ENCODE assay signal across 20 cellular contexts in the genomic region with DNA sequence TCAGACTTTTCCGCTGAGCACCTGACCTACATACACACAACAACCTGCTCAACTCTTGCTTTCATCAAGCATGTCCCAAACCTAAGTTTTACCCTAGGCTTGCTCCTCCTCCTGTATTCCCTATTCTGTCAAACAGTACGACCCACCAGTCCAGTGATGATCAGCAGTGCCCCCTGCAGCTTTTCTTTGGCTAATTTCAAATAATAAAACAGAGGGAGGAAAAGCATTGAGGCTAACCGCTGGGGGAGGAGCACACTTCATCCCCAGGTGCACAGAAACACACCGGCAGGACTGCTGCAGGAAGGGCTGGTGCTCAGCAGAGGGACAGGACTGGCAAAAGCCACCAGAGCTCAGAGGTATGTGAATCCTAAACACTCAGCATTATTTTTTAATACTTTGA.
"Had no signal": no experiment of that assay in that cellular context is flagged by ENCODE, and none has a peak within 500 bp of the region (broad histone marks: within the 10 kb centered on the region; RNA-seq: fewer than 3 reads in every experiment).

No MANE protein-coding gene starts in this region.

- H3K4me1 ChIP-seq: colonic mucosa, gastrocnemius medialis, heart right ventricle, parathyroid adenoma, thyroid gland had no signal

- H3K27ac ChIP-seq: colonic mucosa, heart right ventricle, parathyroid adenoma, skin epidermis, thyroid gland had no signal

- H3K4me3 ChIP-seq: colonic mucosa, gastrocnemius medialis, heart right ventricle, skin epidermis, thyroid gland had no signal

- DNase-seq: activated CD4-positive, alpha-beta memory T cell treated with anti-CD3 and anti-CD28 coated beads, Interleukin-2, amount 10 ng/mL, durations not matched to agents 7 days and 5 days; activated CD4-positive, alpha-beta T cell treated with anti-CD3 and anti-CD28 coated beads for 36 hours; activated gamma-delta T cell; activated naive CD8-positive, alpha-beta T cell treated with anti-CD3 and anti-CD28 coated beads for 36 hours; activated T-cell treated with anti-CD3 and anti-CD28 coated beads, Interleukin-2, amount 50 U/mL, for 48 hours; colonic mucosa; effector CD4-positive, alpha-beta T cell; gastrocnemius medialis; heart right ventricle; kidney; left ventricle myocardium superior; mesendoderm; retina; T-helper 9 cell; thyroid gland had no signal

- H3K27me3 ChIP-seq: colonic mucosa, gastrocnemius medialis, heart right ventricle, thyroid gland had no signal

- FAIRE-seq: bronchial epithelial cell, endothelial cell of umbilical vein, kidney had no signal

- H3K9ac ChIP-seq: parathyroid adenoma had no signal

- H3K4me1 Mint-ChIP-seq: activated CD4-positive, alpha-beta memory T cell treated with anti-CD3 and anti-CD28 coated beads, Interleukin-2, amount 10 ng/mL, durations not matched to agents 7 days and 5 days; activated CD4-positive, alpha-beta T cell treated with anti-CD3 and anti-CD28 coated beads for 36 hours; nephron had no signal

- H2AFZ ChIP-seq: parathyroid adenoma had no signal

- H3K79me2 ChIP-seq: parathyroid adenoma had no signal

- ATAC-seq: activated CD4-positive, alpha-beta T cell treated with anti-CD3 and anti-CD28 coated beads for 36 hours; gastrocnemius medialis; left ventricle myocardium superior had no signal

- H3K4me3 Mint-ChIP-seq: activated CD4-positive, alpha-beta memory T cell treated with anti-CD3 and anti-CD28 coated beads, Interleukin-2, amount 10 ng/mL, durations not matched to agents 7 days and 5 days; activated CD4-positive, alpha-beta T cell treated with anti-CD3 and anti-CD28 coated beads for 36 hours; activated naive CD8-positive, alpha-beta T cell treated with anti-CD3 and anti-CD28 coated beads for 36 hours; nephron had no signal

- H3K9me3 ChIP-seq: colonic mucosa, gastrocnemius medialis, heart right ventricle, thyroid gland had no signal

- H3K27ac Mint-ChIP-seq: activated CD4-positive, alpha-beta memory T cell treated with anti-CD3 and anti-CD28 coated beads, Interleukin-2, amount 10 ng/mL, durations not matched to agents 7 days and 5 days; activated CD4-positive, alpha-beta T cell treated with anti-CD3 and anti-CD28 coated beads for 36 hours; activated naive CD8-positive, alpha-beta T cell treated with anti-CD3 and anti-CD28 coated beads for 36 hours; nephron had no signal

- H3K27me3 Mint-ChIP-seq: activated CD4-positive, alpha-beta memory T cell treated with anti-CD3 and anti-CD28 coated beads, Interleukin-2, amount 10 ng/mL, durations not matched to agents 7 days and 5 days; activated CD4-positive, alpha-beta T cell treated with anti-CD3 and anti-CD28 coated beads for 36 hours; activated naive CD8-positive, alpha-beta T cell treated with anti-CD3 and anti-CD28 coated beads for 36 hours had no signal

- H3K36me3 ChIP-seq: colonic mucosa had no signal
